Comparison of ENCODE assay signal across 10 cellular contexts in genomic region chr15:67194171-67195114, GRCh38.
DNase-seq lines count a peak whose midpoint lies in the region; ATAC-seq and TF ChIP-seq lines count a peak whose summit lies in the region.
"Had no signal": no experiment of that assay in that cellular context is flagged by ENCODE, and none has a peak within 500 bp of the region (broad histone marks: within the 10 kb centered on the region; RNA-seq: fewer than 3 reads in every experiment).

No MANE protein-coding gene starts in this region.

- peak overlapping the region; percentile 15 to 63 for H3K27ac ChIP-seq in coronary artery
- H3K27ac ChIP-seq in osteoblast (ENCODE audit: low read depth, low read length): peak overlapping the region; percentile 80

- H3K9me3 ChIP-seq in osteoblast (ENCODE audit: low read depth, low read length): no peaks in the 10 kb centered on the region

- no peaks in the 10 kb centered on the region for H3K27me3 ChIP-seq in osteoblast (ENCODE audit: insufficient read depth, low read length)

- intact Hi-C loops in Right ventricle myocardium superior (cut with DNase I) (no loop called here), left cardiac atrium (cut with DNase I) (no loop called here)

- peak; percentile 39 for ATAC-seq in Right ventricle myocardium superior (ENCODE audit: poor library complexity)
- no peak for ATAC-seq in left cardiac atrium
- ATAC-seq in GM18511 (IDR thresholded peaks at IDR 0.05; ENCODE audit: unreplicated experiment): no peak
- ATAC-seq in HG03571 (IDR thresholded peaks at IDR 0.05; ENCODE audit: unreplicated experiment): no peak
- ATAC-seq: activated T-cell treated with anti-CD3 and anti-CD28 coated beads, Interleukin-2, amount 50 U/mL, for 72 hours had no signal

- no peak overlapping the region for H3K4me3 ChIP-seq in coronary artery
- H3K4me3 ChIP-seq in osteoblast (ENCODE audit: insufficient read depth, low read length): no peak overlapping the region

- H3K4me2 ChIP-seq in osteoblast (ENCODE audit: insufficient read depth, low read length): no peak overlapping the region

- H4K20me1 ChIP-seq in osteoblast (ENCODE audit: insufficient read depth, low read length): no peaks in the 10 kb centered on the region

- TF ChIP-seq CTCF in coronary artery (IDR thresholded peaks at IDR 0.05) (no peak), osteoblast (IDR thresholded peaks at IDR 0.05; ENCODE audit: extremely low read depth, low read depth, low read length) (no peak)

- peaks cover 52% of the 10 kb centered on the region for H3K4me1 ChIP-seq in osteoblast (ENCODE audit: insufficient read depth, low read length)

- H3K79me2 ChIP-seq in osteoblast (ENCODE audit: insufficient read depth, low read length): peaks cover 5% of the 10 kb centered on the region

- no peak overlapping the region for H2AFZ ChIP-seq in osteoblast (ENCODE audit: low read length)

- DNase-seq in Right ventricle myocardium superior: no peak
- no peak for DNase-seq in left cardiac atrium
- DNase-seq in coronary artery (ENCODE audit: low spot score): no peak
- DNase-seq in osteoblast (ENCODE audit: insufficient read length, low spot score, missing footprints): no peak
- DNase-seq in SHP77 treated with DMSO at 0.1 percent for 48 hours (lab: John Stamatoyannopoulos, UW): no peak
- no peak for DNase-seq in T-helper 2 cell
- DNase-seq: activated T-cell treated with anti-CD3 and anti-CD28 coated beads, Interleukin-2, amount 50 U/mL, for 72 hours; GF-D8 had no signal

- H3K36me3 ChIP-seq in osteoblast (ENCODE audit: insufficient read depth, low read length): peaks cover 63% of the 10 kb centered on the region
